27 cellular contexts compared by ENCODE assay signal in genomic region chr12:14931791-14932560, GRCh38. TPM values are rescaled to one million over a fixed set of nuclear protein-coding genes. Genes with fewer than 3 reads are reported as not detected.
A peak's percentile ranks its signal among the peaks of the same experiment; 100 is the strongest.
DNase-seq lines count a peak whose midpoint lies in the region; ATAC-seq and TF ChIP-seq lines count a peak whose summit lies in the region.
"Had no signal": no experiment of that assay in that cellular context is flagged by ENCODE, and none has a peak within 500 bp of the region (broad histone marks: within the 10 kb centered on the region; RNA-seq: fewer than 3 reads in every experiment).

No MANE protein-coding gene starts in this region.

- H3K4me3 Mint-ChIP-seq in natural killer cell, result no peak overlapping the region
- H3K4me3 Mint-ChIP-seq in natural killer cell treated with Interleukin-12 subunit alpha and Interleukin-12 subunit beta and Interleukin-15 and Interleukin-18, amount 100 ng/mL, for 72 hours, result no peak overlapping the region
- no peak overlapping the region for H3K4me3 Mint-ChIP-seq in activated T-helper 2 cell treated with anti-CD3 and anti-CD28 coated beads, Interferon-gamma antibody, Interleukin-2, Interleukin-4, amounts not matched to agents 10 μg/mL and 5 μg/mL and 100 μg/mL, durations not matched to agents 14 hours and 24 hours and 36 hours (ENCODE audit: low read depth)
- peak overlapping the region; percentile 7 for H3K4me3 Mint-ChIP-seq in type B pancreatic cell
- no peak overlapping the region for H3K4me3 Mint-ChIP-seq in CD14-positive monocyte
- H3K4me3 Mint-ChIP-seq: activated T-cell treated with anti-CD3 and anti-CD28 coated beads, Interleukin-2, amount 50 U/mL, for 72 hours; CD4-positive, alpha-beta memory T cell; GM23338; memory B cell had no signal

- H3K27ac Mint-ChIP-seq in natural killer cell, result peak overlapping the region; percentile 3 to 4
- no peak overlapping the region for H3K27ac Mint-ChIP-seq in natural killer cell treated with Interleukin-12 subunit alpha and Interleukin-12 subunit beta and Interleukin-15 and Interleukin-18, amount 100 ng/mL, for 72 hours
- H3K27ac Mint-ChIP-seq in activated T-helper 2 cell treated with anti-CD3 and anti-CD28 coated beads, Interferon-gamma antibody, Interleukin-2, Interleukin-4, amounts not matched to agents 10 μg/mL and 5 μg/mL and 100 μg/mL, durations not matched to agents 14 hours and 24 hours and 36 hours, result peak overlapping the region; percentile 15
- peak overlapping the region; percentile 40 for H3K27ac Mint-ChIP-seq in type B pancreatic cell
- H3K27ac Mint-ChIP-seq in CD14-positive monocyte, result no peak overlapping the region
- H3K27ac Mint-ChIP-seq: activated T-cell treated with anti-CD3 and anti-CD28 coated beads, Interleukin-2, amount 50 U/mL, for 72 hours; GM23338; memory B cell; progenitor cell of endocrine pancreas had no signal

- TF ChIP-seq CTCF in natural killer cell (IDR thresholded peaks at IDR 0.05), result no peak
- no peak for TF ChIP-seq CTCF in type B pancreatic cell (conservative IDR thresholded peaks at IDR 0.05)
- no peak for TF ChIP-seq CTCF in CD14-positive monocyte (IDR thresholded peaks at IDR 0.05)

- no peak for DNase-seq in natural killer cell
- no peak for DNase-seq in natural killer cell treated with Interleukin-12 subunit alpha and Interleukin-12 subunit beta and Interleukin-15 and Interleukin-18, amount 100 ng/mL, for 72 hours (ENCODE audit: low spot score)
- DNase-seq in activated T-helper 2 cell treated with anti-CD3 and anti-CD28 coated beads, Interferon-gamma antibody, Interleukin-2, Interleukin-4, amounts not matched to agents 10 μg/mL and 5 μg/mL and 100 μg/mL, durations not matched to agents 14 hours and 24 hours and 36 hours (ENCODE audit: low spot score), result no peak
- DNase-seq in kidney tubule cell (ENCODE audit: low spot score), result peak; percentile 71
- no peak for DNase-seq in type B pancreatic cell (ENCODE audit: extremely low spot score, unreplicated experiment)
- no peak for DNase-seq in CD14-positive monocyte (ENCODE audit: low spot score)
- no peak for DNase-seq in occipital lobe (lab: John Stamatoyannopoulos, UW)
- DNase-seq: activated CD4-positive, CD25-positive, alpha-beta regulatory T cell; activated naive CD4-positive, alpha-beta T cell treated with anti-CD3 and anti-CD28 coated beads, Interleukin-2, amount 50 U/mL, for 16 hours; activated T-cell treated with anti-CD3 and anti-CD28 coated beads, Interleukin-2, amount 50 U/mL, for 72 hours; AML-193; amygdala; CD4-positive, alpha-beta memory T cell; colonic mucosa; effector CD8-positive, alpha-beta T cell; EL; glutamatergic neuron; left lung; NCI-H1417; right lobe of liver; stimulated activated CD4-positive, alpha-beta T cell treated with anti-CD3 and anti-CD28 coated beads, Interleukin-4, amount 100 ng/mL, for 24 hours; tibial artery had no signal

- intact Hi-C loops in natural killer cell (cut with micrococcal nuclease) (no loop called here), CD14-positive monocyte (cut with micrococcal nuclease) (loop anchor here in 1 of 2 donors (10.0 kb wide), 1 partner anchor 87 kb away; the partner anchor contains the start of gene ART4)
- intact Hi-C loops in activated T-helper 2 cell treated with anti-CD3 and anti-CD28 coated beads, Interferon-gamma antibody, Interleukin-2, Interleukin-4, amounts not matched to agents 10 μg/mL and 5 μg/mL and 100 μg/mL, durations not matched to agents 14 hours and 24 hours and 36 hours (cut with micrococcal nuclease), result no loop called here

- peaks cover 6 to 7% of the 10 kb centered on the region in 2 donors for H3K4me1 Mint-ChIP-seq in natural killer cell
- peaks cover under 1 to 2% of the 10 kb centered on the region in 2 donors for H3K4me1 Mint-ChIP-seq in natural killer cell treated with Interleukin-12 subunit alpha and Interleukin-12 subunit beta and Interleukin-15 and Interleukin-18, amount 100 ng/mL, for 72 hours (ENCODE audit: low read depth in 2 of 2)
- H3K4me1 Mint-ChIP-seq in activated T-helper 2 cell treated with anti-CD3 and anti-CD28 coated beads, Interferon-gamma antibody, Interleukin-2, Interleukin-4, amounts not matched to agents 10 μg/mL and 5 μg/mL and 100 μg/mL, durations not matched to agents 14 hours and 24 hours and 36 hours (ENCODE audit: low read depth), result peaks cover 3% of the 10 kb centered on the region
- H3K4me1 Mint-ChIP-seq in type B pancreatic cell (ENCODE audit: unreplicated experiment), result peaks cover 16% of the 10 kb centered on the region
- H3K4me1 Mint-ChIP-seq in CD14-positive monocyte, result no peaks in the 10 kb centered on the region

- H3K36me3 Mint-ChIP-seq in natural killer cell (peaks cover 2% of the 10 kb centered on the region), type B pancreatic cell (peaks cover 27% of the 10 kb centered on the region), CD14-positive monocyte (peaks cover 72 to 75% of the 10 kb centered on the region in 2 donors)
- H3K36me3 Mint-ChIP-seq in natural killer cell treated with Interleukin-12 subunit alpha and Interleukin-12 subunit beta and Interleukin-15 and Interleukin-18, amount 100 ng/mL, for 72 hours, result peaks cover 6% of the 10 kb centered on the region
- H3K36me3 Mint-ChIP-seq in activated T-helper 2 cell treated with anti-CD3 and anti-CD28 coated beads, Interferon-gamma antibody, Interleukin-2, Interleukin-4, amounts not matched to agents 10 μg/mL and 5 μg/mL and 100 μg/mL, durations not matched to agents 14 hours and 24 hours and 36 hours (ENCODE audit: low read depth), result peaks cover 61% of the 10 kb centered on the region

- H3K9me3 Mint-ChIP-seq in natural killer cell, result no peaks in the 10 kb centered on the region
- no peaks in the 10 kb centered on the region for H3K9me3 Mint-ChIP-seq in natural killer cell treated with Interleukin-12 subunit alpha and Interleukin-12 subunit beta and Interleukin-15 and Interleukin-18, amount 100 ng/mL, for 72 hours
- H3K9me3 Mint-ChIP-seq in activated T-helper 2 cell treated with anti-CD3 and anti-CD28 coated beads, Interferon-gamma antibody, Interleukin-2, Interleukin-4, amounts not matched to agents 10 μg/mL and 5 μg/mL and 100 μg/mL, durations not matched to agents 14 hours and 24 hours and 36 hours, result no peaks in the 10 kb centered on the region
- H3K9me3 Mint-ChIP-seq in type B pancreatic cell, result peaks cover 3% of the 10 kb centered on the region
- H3K9me3 Mint-ChIP-seq in CD14-positive monocyte, result no peaks in the 10 kb centered on the region
- H3K9me3 Mint-ChIP-seq: activated T-cell treated with anti-CD3 and anti-CD28 coated beads, Interleukin-2, amount 50 U/mL, for 72 hours; GM23338; memory B cell had no signal

- ATAC-seq in natural killer cell (no peak), HG03196 (IDR thresholded peaks at IDR 0.05; ENCODE audit: unreplicated experiment) (no peak)
- no peak for ATAC-seq in natural killer cell treated with Interleukin-12 subunit alpha and Interleukin-12 subunit beta and Interleukin-15 and Interleukin-18, amount 100 ng/mL, for 72 hours
- ATAC-seq: A549; activated T-cell treated with anti-CD3 and anti-CD28 coated beads, Interleukin-2, amount 50 U/mL, for 72 hours; GM23338; left lung; right lobe of liver had no signal

- H3K27me3 Mint-ChIP-seq in natural killer cell (ENCODE audit: low read depth in 2 of 2) (no peaks in the 10 kb centered on the region), type B pancreatic cell (no peaks in the 10 kb centered on the region), CD14-positive monocyte (ENCODE audit: low read depth in 3 of 3) (no peaks in the 10 kb centered on the region)
- no peaks in the 10 kb centered on the region for H3K27me3 Mint-ChIP-seq in natural killer cell treated with Interleukin-12 subunit alpha and Interleukin-12 subunit beta and Interleukin-15 and Interleukin-18, amount 100 ng/mL, for 72 hours
- H3K27me3 Mint-ChIP-seq in activated T-helper 2 cell treated with anti-CD3 and anti-CD28 coated beads, Interferon-gamma antibody, Interleukin-2, Interleukin-4, amounts not matched to agents 10 μg/mL and 5 μg/mL and 100 μg/mL, durations not matched to agents 14 hours and 24 hours and 36 hours (ENCODE audit: low read depth), result no peaks in the 10 kb centered on the region
- H3K27me3 Mint-ChIP-seq: CD4-positive, alpha-beta memory T cell; memory B cell; progenitor cell of endocrine pancreas had no signal

RNA-seq across cellular contexts. Expression of gene ERP27, which starts 6.4 kb away (rescaled TPM):
- total RNA-seq in natural killer cell (10 to 100 TPM in 2 of 3 donors, 1 to 10 TPM in 1; 9.8 to 15.2 (median 12.3) TPM), type B pancreatic cell (ENCODE audit: low replicate concordance) (12.4 and 42.3 TPM in 2 replicates), occipital lobe (not detected)
- 1 to 10 TPM; 3.2 to 3.7 TPM for total RNA-seq in natural killer cell treated with Interleukin-12 subunit alpha and Interleukin-12 subunit beta and Interleukin-15 and Interleukin-18, amount 100 ng/mL, for 72 hours
- 3.2 and 4.7 TPM in 2 replicates for total RNA-seq in activated T-helper 2 cell treated with anti-CD3 and anti-CD28 coated beads, Interferon-gamma antibody, Interleukin-2, Interleukin-4, amounts not matched to agents 10 μg/mL and 5 μg/mL and 100 μg/mL, durations not matched to agents 14 hours and 24 hours and 36 hours
- 1 to 10 TPM; 2.5 TPM for polyA plus RNA-seq in CD14-positive monocyte
- total RNA-seq: GM23338 had no signal
- polyA plus RNA-seq: GM23338 had no signal

RNA-seq across cellular contexts. Expression of gene ARHGDIB, which starts 29.4 kb away (rescaled TPM):
- total RNA-seq in natural killer cell, result 100 to 1,000 TPM; 838 to 962 (median 929) TPM
- total RNA-seq in natural killer cell treated with Interleukin-12 subunit alpha and Interleukin-12 subunit beta and Interleukin-15 and Interleukin-18, amount 100 ng/mL, for 72 hours, result 100 to 1,000 TPM; 412 to 543 TPM
- total RNA-seq in activated T-helper 2 cell treated with anti-CD3 and anti-CD28 coated beads, Interferon-gamma antibody, Interleukin-2, Interleukin-4, amounts not matched to agents 10 μg/mL and 5 μg/mL and 100 μg/mL, durations not matched to agents 14 hours and 24 hours and 36 hours, result 535 and 561 TPM in 2 replicates
- 17.0 and 60.8 TPM in 2 replicates for total RNA-seq in type B pancreatic cell (ENCODE audit: low replicate concordance)
- 1,000 to 10,000 TPM; 1,854 to 2,228 TPM for polyA plus RNA-seq in CD14-positive monocyte
- 5.8 TPM for total RNA-seq in occipital lobe
- total RNA-seq: GM23338 had no signal

RNA-seq across cellular contexts. Expression of gene PDE6H, which starts 40.9 kb away (rescaled TPM):
- total RNA-seq in natural killer cell (not detected), type B pancreatic cell (ENCODE audit: low replicate concordance) (not detected in 2 replicates), occipital lobe (not detected)
- total RNA-seq in natural killer cell treated with Interleukin-12 subunit alpha and Interleukin-12 subunit beta and Interleukin-15 and Interleukin-18, amount 100 ng/mL, for 72 hours, result not detected
- total RNA-seq in activated T-helper 2 cell treated with anti-CD3 and anti-CD28 coated beads, Interferon-gamma antibody, Interleukin-2, Interleukin-4, amounts not matched to agents 10 μg/mL and 5 μg/mL and 100 μg/mL, durations not matched to agents 14 hours and 24 hours and 36 hours, result not detected in 2 replicates
- under 1 TPM in 1 of 2 donors, not detected in 1; 0.33 TPM for polyA plus RNA-seq in CD14-positive monocyte
- total RNA-seq: activated T-cell treated with anti-CD3 and anti-CD28 coated beads, Interleukin-2, amount 50 U/mL, for 72 hours; CD4-positive, alpha-beta memory T cell; colonic mucosa; GM23338; left lung; progenitor cell of endocrine pancreas; right lobe of liver had no signal
- polyA plus RNA-seq: A549; CD4-positive, alpha-beta memory T cell; GM23338 had no signal

RNA-seq across cellular contexts. Expression of gene MGP, which starts 46.3 kb away (rescaled TPM):
- total RNA-seq in natural killer cell (1 to 10 TPM in 1 of 3 donors, under 1 TPM in 1, not detected in 1; 0.89 to 1.1 TPM), type B pancreatic cell (ENCODE audit: low replicate concordance) (5.4 and 41.1 TPM in 2 replicates), occipital lobe (3.9 TPM)
- not detected for total RNA-seq in natural killer cell treated with Interleukin-12 subunit alpha and Interleukin-12 subunit beta and Interleukin-15 and Interleukin-18, amount 100 ng/mL, for 72 hours
- not detected in 2 replicates for total RNA-seq in activated T-helper 2 cell treated with anti-CD3 and anti-CD28 coated beads, Interferon-gamma antibody, Interleukin-2, Interleukin-4, amounts not matched to agents 10 μg/mL and 5 μg/mL and 100 μg/mL, durations not matched to agents 14 hours and 24 hours and 36 hours
- polyA plus RNA-seq in CD14-positive monocyte, result not detected
- total RNA-seq: GM23338, progenitor cell of endocrine pancreas had no signal
- polyA plus RNA-seq: CD4-positive, alpha-beta memory T cell had no signal

Comparison
In these comparisons a context has a peak if more than half of its experiments do, and no peak if none do; other contexts are left out.
1. H3K27ac Mint-ChIP-seq: peak in natural killer cell (2 of 2), activated T-helper 2 cell treated with anti-CD3 and anti-CD28 coated beads, Interferon-gamma antibody, Interleukin-2, Interleukin-4, amounts not matched to agents 10 μg/mL and 5 μg/mL and 100 μg/mL, durations not matched to agents 14 hours and 24 hours and 36 hours (single experiment) and type B pancreatic cell (single experiment); none in natural killer cell treated with Interleukin-12 subunit alpha and Interleukin-12 subunit beta and Interleukin-15 and Interleukin-18, amount 100 ng/mL, for 72 hours (0 of 2) and CD14-positive monocyte (0 of 7).